In the genomic region with DNA sequence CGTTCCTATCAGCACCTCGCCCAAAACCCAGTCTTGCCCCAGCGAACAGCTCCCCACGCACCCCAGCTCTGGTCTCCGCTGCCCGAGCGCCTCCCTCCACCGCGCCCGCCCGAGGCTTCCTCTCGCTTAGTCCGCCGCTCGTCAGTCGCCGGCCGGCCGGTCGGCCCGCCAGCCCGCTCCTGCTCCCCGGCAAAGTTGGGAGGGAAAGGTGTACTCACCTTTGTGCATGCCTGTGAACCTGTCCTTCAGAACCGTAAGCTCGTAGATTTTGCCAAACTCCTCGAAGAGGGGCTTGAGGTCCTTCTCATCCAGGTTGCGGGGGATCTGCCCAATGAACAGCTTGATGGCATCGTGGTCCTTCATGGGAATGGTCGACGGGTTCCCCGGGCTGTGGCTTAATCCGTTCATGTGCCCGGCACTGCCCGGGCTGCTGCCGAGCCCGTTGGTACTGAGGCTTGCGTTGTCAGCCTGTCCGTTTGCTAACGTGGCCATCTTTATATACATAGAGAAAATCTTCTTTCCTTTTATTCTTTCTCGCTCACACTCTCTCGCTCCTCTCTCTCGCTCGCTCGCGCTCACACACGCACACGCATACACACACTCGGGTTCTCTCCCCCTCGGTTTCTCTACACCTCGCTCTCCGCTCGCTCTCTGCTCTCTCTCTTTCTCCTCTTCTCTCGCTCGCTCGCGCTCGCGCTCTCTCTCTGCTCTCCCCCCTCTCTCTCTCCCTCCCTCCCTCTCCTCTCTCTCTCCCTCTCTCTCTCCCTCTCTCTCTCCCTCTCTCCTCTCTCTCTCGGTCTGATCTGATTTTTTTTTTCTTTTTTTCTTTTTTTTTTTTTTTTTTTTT, we compare ENCODE assay signal across 8 cellular contexts. TPM values are rescaled to one million over a fixed set of nuclear protein-coding genes. Genes with fewer than 3 reads are reported as not detected.
DNase-seq lines count a peak whose midpoint lies in the region; ATAC-seq and TF ChIP-seq lines count a peak whose summit lies in the region.

A gene (minus strand): TSS at position 661 of the 847 bp plus-strand sequence.

- peak; percentile 7 for ATAC-seq in lung (ENCODE audit: insufficient read depth, low FRiP score)

- TF ChIP-seq EP300 in tibial nerve (IDR thresholded peaks at IDR 0.05), result no peak

- no peak for TF ChIP-seq POLR2A in tibial nerve (IDR thresholded peaks at IDR 0.05)

- H3K27me3 ChIP-seq in lung (ENCODE audit: control insufficient read depth, insufficient read depth) (peaks cover 4% of the 10 kb centered on the region), tibial nerve (peaks cover 0 to 78% of the 10 kb centered on the region in 2 donors)

- H3K27ac ChIP-seq in lung (ENCODE audit: low read depth in 1 of 2, low read length in 1 of 2) (no peak within 1 kb of the TSS), tibial nerve (no peak within 1 kb of the TSS)

- H3K9me3 ChIP-seq in ES-I3 (ENCODE audit: control insufficient read depth, insufficient read depth, low read length), result no peaks in the 10 kb centered on the region
- peaks cover 0 to 8% of the 10 kb centered on the region in 2 donors for H3K9me3 ChIP-seq in lung (ENCODE audit: control insufficient read depth in 2 of 2, insufficient read depth in 1 of 2, low read length in 1 of 2)
- H3K9me3 ChIP-seq in tibial nerve, result no peaks in the 10 kb centered on the region

- peaks cover 5% of the 10 kb centered on the region; the same call in 1 of the 2 replicates for H3K4me1 ChIP-seq in ES-I3 (ENCODE audit: insufficient read depth, low read length)
- peaks cover 4 to 15% of the 10 kb centered on the region in 2 donors for H3K4me1 ChIP-seq in lung (ENCODE audit: control insufficient read depth in 2 of 2, insufficient read depth in 2 of 2, low read length in 2 of 2)
- peaks cover 0 to 35% (median 11%) of the 10 kb centered on the region in 4 donors for H3K4me1 ChIP-seq in tibial nerve

- H3K4me3 ChIP-seq in lung, result no peak within 1 kb of the TSS
- H3K4me3 ChIP-seq in tibial nerve, result peak within 1 kb of the TSS; percentile 28 to 61 (median 44)

- peak within 1 kb of the TSS; percentile 90 for H3K9ac ChIP-seq in ES-I3 (ENCODE audit: low read depth, low read length)

- no peak for TF ChIP-seq CTCF in lung (IDR thresholded peaks at IDR 0.05; ENCODE audit: control extremely low read depth, extremely low read depth)
- no peak for TF ChIP-seq CTCF in tibial nerve (IDR thresholded peaks at IDR 0.05)

- H3K36me3 ChIP-seq in ES-I3 (ENCODE audit: insufficient read depth, low read length) (no peaks in the 10 kb centered on the region), lung (ENCODE audit: control insufficient read depth in 2 of 2, insufficient read depth in 2 of 2, low read length in 2 of 2) (no peaks in the 10 kb centered on the region), tibial nerve (no peaks in the 10 kb centered on the region)

- DNase-seq in NCI-H2227 (lab: John Stamatoyannopoulos, UW; ENCODE audit: unreplicated experiment) (peak; percentile 78), cerebellar cortex (ENCODE audit: low spot score) (peak; percentile 82), lung (ENCODE audit: low spot score) (no peak), tibial nerve (ENCODE audit: low spot score in 2 of 2) (no peak), RKO (ENCODE audit: low spot score) (no peak), NOMO-1 treated with dmso at 0.1 percent for 144 hours (lab: John Stamatoyannopoulos, UW; ENCODE audit: unreplicated experiment) (no peak), iPS-NIHi7 (ENCODE audit: extremely low spot score) (no peak)

- 2 to 4% methylated on average over 59 of the region's 59 CpGs for WGBS in lung, 2 donors
- 3 to 4% methylated on average over 56 to 59 of the region's 59 CpGs for WGBS in tibial nerve, 2 donors

RNA-seq across cellular contexts. Expression of the gene that starts here (rescaled TPM):
- 1 to 10 TPM; 2.2 to 3.0 TPM for total RNA-seq in lung
- polyA plus RNA-seq in lung, result under 1 TPM; 0.24 to 0.37 TPM
- total RNA-seq in tibial nerve, result not detected

Comparison
In these comparisons a context has a peak if more than half of its experiments do, and no peak if none do; other contexts are left out.
1. DNase-seq: peak in NCI-H2227 (single experiment) and cerebellar cortex (single experiment); none in lung (single experiment), tibial nerve (0 of 2), RKO (single experiment), NOMO-1 treated with dmso at 0.1 percent for 144 hours (single experiment) and iPS-NIHi7 (single experiment).